Comparison of ENCODE assay signal across 1 cellular context in the genomic region with DNA sequence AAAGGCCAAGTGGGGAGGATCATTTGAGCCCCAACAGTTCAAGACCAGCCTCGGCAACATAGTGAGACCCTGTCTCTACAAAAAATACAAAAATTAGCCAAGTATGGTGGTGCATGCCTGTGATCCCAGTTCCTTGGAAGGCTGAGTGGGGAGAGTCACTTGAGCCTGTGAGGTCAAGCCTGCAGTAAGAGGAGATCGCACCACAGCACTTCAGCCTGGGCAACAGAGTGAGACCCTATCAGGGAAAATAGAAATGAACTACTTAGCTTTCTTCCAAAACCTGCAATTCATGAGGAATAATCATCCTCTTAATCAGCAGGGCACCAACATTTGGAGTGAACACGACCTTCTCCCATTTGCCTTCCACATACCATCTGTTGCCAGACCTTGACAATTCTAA.
TF ChIP-seq lines count a peak whose summit lies in the region.

No MANE protein-coding gene starts in this region.

TF ChIP-seq in GM23338, 12 proteins besides CTCF, POLR2A, EP300 and RAD21 (continued from another document):
- TF ChIP-seq, protein P1, sequence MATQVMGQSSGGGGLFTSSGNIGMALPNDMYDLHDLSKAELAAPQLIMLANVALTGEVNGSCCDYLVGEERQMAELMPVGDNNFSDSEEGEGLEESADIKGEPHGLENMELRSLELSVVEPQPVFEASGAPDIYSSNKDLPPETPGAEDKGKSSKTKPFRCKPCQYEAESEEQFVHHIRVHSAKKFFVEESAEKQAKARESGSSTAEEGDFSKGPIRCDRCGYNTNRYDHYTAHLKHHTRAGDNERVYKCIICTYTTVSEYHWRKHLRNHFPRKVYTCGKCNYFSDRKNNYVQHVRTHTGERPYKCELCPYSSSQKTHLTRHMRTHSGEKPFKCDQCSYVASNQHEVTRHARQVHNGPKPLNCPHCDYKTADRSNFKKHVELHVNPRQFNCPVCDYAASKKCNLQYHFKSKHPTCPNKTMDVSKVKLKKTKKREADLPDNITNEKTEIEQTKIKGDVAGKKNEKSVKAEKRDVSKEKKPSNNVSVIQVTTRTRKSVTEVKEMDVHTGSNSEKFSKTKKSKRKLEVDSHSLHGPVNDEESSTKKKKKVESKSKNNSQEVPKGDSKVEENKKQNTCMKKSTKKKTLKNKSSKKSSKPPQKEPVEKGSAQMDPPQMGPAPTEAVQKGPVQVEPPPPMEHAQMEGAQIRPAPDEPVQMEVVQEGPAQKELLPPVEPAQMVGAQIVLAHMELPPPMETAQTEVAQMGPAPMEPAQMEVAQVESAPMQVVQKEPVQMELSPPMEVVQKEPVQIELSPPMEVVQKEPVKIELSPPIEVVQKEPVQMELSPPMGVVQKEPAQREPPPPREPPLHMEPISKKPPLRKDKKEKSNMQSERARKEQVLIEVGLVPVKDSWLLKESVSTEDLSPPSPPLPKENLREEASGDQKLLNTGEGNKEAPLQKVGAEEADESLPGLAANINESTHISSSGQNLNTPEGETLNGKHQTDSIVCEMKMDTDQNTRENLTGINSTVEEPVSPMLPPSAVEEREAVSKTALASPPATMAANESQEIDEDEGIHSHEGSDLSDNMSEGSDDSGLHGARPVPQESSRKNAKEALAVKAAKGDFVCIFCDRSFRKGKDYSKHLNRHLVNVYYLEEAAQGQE (IDR thresholded peaks at IDR 0.05; ENCODE audit: unreplicated experiment) = no peak
- TF ChIP-seq ZNF114 (CRISPR knock-in tag; IDR thresholded peaks at IDR 0.05) = no peak
